21 cellular contexts compared by ENCODE assay signal in genomic region chr13:106242554-106242953, GRCh38.
"Had no signal": no experiment of that assay in that cellular context is flagged by ENCODE, and none has a peak within 500 bp of the region (broad histone marks: within the 10 kb centered on the region; RNA-seq: fewer than 3 reads in every experiment).

No MANE protein-coding gene starts in this region.

- H3K27me3 ChIP-seq: SJCRH30 had no signal

- H3K4me1 ChIP-seq: SJCRH30 had no signal

- H3K27ac ChIP-seq: RWPE1, SJCRH30 had no signal

- H3K4me3 ChIP-seq: SJCRH30 had no signal

- ATAC-seq: Panc1, PC-3, SK-N-SH treated with all-trans-retinoic acid at 6 μM for 48 hours had no signal

- DNase-seq: KBM-7, MV-4-11, NCI-H1048, NCI-H1105, NCI-H1417, NCI-H1436 treated with DMSO at 0.1 percent for 48 hours, NCI-H1694, NCI-H187 treated with DMSO at 0.1 percent for 48 hours, NCI-H2081, NCI-H2107, NCI-H226, NCI-H446, NCI-H510A, NCI-H524 treated with DMSO at 0.1 percent for 48 hours, NCI-H774, PC-3, SHP77 treated with DMSO at 0.1 percent for 48 hours, SJCRH30 had no signal

- H3K36me3 ChIP-seq: SJCRH30 had no signal

- H3K9me3 ChIP-seq: SJCRH30 had no signal
